Comparison of ENCODE assay signal across 2 cellular contexts in the genomic region with DNA sequence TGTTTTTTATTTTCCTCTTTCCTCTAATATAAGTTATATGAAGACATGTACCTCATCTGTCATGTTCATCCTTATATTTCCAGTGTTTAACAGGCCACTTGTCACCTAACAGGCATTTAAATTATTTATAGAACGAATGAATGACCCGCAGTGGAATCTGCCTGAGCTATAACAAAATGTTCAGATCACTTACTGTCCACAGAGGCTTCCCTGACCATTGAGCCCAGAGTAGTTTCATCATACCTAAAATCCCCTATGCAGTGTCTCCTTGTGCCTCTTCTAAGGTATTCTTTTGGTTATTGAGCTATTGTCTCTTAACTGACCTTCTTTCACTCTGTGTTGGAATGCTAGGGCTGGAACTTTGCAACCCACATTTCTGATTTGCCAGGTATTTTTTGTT.
TF ChIP-seq lines count a peak whose summit lies in the region.

No MANE protein-coding gene starts in this region.

TF ChIP-seq in GM23338, 12 proteins besides CTCF, POLR2A, EP300 and RAD21:
- no peak for TF ChIP-seq REST (IDR thresholded peaks at IDR 0.05; ENCODE audit: unreplicated experiment)
- TF ChIP-seq, protein P1, sequence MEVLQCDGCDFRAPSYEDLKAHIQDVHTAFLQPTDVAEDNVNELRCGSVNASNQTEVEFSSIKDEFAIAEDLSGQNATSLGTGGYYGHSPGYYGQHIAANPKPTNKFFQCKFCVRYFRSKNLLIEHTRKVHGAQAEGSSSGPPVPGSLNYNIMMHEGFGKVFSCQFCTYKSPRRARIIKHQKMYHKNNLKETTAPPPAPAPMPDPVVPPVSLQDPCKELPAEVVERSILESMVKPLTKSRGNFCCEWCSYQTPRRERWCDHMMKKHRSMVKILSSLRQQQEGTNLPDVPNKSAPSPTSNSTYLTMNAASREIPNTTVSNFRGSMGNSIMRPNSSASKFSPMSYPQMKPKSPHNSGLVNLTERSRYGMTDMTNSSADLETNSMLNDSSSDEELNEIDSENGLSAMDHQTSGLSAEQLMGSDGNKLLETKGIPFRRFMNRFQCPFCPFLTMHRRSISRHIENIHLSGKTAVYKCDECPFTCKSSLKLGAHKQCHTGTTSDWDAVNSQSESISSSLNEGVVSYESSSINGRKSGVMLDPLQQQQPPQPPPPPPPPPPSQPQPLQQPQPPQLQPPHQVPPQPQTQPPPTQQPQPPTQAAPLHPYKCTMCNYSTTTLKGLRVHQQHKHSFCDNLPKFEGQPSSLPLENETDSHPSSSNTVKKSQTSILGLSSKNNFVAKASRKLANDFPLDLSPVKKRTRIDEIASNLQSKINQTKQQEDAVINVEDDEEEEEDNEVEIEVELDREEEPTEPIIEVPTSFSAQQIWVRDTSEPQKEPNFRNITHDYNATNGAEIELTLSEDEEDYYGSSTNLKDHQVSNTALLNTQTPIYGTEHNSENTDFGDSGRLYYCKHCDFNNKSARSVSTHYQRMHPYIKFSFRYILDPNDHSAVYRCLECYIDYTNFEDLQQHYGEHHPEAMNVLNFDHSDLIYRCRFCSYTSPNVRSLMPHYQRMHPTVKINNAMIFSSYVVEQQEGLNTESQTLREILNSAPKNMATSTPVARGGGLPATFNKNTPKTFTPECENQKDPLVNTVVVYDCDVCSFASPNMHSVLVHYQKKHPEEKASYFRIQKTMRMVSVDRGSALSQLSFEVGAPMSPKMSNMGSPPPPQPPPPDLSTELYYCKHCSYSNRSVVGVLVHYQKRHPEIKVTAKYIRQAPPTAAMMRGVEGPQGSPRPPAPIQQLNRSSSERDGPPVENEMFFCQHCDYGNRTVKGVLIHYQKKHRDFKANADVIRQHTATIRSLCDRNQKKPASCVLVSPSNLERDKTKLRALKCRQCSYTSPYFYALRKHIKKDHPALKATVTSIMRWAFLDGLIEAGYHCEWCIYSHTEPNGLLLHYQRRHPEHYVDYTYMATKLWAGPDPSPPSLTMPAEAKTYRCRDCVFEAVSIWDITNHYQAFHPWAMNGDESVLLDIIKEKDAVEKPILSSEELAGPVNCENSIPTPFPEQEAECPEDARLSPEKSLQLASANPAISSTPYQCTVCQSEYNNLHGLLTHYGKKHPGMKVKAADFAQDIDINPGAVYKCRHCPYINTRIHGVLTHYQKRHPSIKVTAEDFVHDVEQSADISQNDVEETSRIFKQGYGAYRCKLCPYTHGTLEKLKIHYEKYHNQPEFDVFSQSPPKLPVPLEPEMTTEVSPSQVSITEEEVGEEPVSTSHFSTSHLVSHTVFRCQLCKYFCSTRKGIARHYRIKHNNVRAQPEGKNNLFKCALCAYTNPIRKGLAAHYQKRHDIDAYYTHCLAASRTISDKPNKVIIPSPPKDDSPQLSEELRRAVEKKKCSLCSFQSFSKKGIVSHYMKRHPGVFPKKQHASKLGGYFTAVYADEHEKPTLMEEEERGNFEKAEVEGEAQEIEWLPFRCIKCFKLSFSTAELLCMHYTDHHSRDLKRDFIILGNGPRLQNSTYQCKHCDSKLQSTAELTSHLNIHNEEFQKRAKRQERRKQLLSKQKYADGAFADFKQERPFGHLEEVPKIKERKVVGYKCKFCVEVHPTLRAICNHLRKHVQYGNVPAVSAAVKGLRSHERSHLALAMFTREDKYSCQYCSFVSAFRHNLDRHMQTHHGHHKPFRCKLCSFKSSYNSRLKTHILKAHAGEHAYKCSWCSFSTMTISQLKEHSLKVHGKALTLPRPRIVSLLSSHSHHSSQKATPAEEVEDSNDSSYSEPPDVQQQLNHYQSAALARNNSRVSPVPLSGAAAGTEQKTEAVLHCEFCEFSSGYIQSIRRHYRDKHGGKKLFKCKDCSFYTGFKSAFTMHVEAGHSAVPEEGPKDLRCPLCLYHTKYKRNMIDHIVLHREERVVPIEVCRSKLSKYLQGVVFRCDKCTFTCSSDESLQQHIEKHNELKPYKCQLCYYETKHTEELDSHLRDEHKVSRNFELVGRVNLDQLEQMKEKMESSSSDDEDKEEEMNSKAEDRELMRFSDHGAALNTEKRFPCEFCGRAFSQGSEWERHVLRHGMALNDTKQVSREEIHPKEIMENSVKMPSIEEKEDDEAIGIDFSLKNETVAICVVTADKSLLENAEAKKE (CRISPR knock-in tag; IDR thresholded peaks at IDR 0.05): no peak
- no peak for TF ChIP-seq JUNB (IDR thresholded peaks at IDR 0.05; ENCODE audit: unreplicated experiment)
- TF ChIP-seq NANOG (IDR thresholded peaks at IDR 0.05; ENCODE audit: borderline replicate concordance): no peak
- no peak for TF ChIP-seq EZH2phosphoT487 (IDR thresholded peaks at IDR 0.05; ENCODE audit: unreplicated experiment)
- no peak for TF ChIP-seq STAT1 (IDR thresholded peaks at IDR 0.05; ENCODE audit: unreplicated experiment)
- TF ChIP-seq EZH2 (IDR thresholded peaks at IDR 0.05; ENCODE audit: low read depth, unreplicated experiment): no peak
- TF ChIP-seq ZNF331 (CRISPR knock-in tag; IDR thresholded peaks at IDR 0.05; ENCODE audit: low read depth): no peak
- TF ChIP-seq CREB1 (CRISPR knock-in tag; IDR thresholded peaks at IDR 0.05; ENCODE audit: low read depth): no peak

TF ChIP-seq in K562, 482 proteins besides CTCF, POLR2A, EP300 and RAD21 (continued from another document):
- TF ChIP-seq, protein P2, sequence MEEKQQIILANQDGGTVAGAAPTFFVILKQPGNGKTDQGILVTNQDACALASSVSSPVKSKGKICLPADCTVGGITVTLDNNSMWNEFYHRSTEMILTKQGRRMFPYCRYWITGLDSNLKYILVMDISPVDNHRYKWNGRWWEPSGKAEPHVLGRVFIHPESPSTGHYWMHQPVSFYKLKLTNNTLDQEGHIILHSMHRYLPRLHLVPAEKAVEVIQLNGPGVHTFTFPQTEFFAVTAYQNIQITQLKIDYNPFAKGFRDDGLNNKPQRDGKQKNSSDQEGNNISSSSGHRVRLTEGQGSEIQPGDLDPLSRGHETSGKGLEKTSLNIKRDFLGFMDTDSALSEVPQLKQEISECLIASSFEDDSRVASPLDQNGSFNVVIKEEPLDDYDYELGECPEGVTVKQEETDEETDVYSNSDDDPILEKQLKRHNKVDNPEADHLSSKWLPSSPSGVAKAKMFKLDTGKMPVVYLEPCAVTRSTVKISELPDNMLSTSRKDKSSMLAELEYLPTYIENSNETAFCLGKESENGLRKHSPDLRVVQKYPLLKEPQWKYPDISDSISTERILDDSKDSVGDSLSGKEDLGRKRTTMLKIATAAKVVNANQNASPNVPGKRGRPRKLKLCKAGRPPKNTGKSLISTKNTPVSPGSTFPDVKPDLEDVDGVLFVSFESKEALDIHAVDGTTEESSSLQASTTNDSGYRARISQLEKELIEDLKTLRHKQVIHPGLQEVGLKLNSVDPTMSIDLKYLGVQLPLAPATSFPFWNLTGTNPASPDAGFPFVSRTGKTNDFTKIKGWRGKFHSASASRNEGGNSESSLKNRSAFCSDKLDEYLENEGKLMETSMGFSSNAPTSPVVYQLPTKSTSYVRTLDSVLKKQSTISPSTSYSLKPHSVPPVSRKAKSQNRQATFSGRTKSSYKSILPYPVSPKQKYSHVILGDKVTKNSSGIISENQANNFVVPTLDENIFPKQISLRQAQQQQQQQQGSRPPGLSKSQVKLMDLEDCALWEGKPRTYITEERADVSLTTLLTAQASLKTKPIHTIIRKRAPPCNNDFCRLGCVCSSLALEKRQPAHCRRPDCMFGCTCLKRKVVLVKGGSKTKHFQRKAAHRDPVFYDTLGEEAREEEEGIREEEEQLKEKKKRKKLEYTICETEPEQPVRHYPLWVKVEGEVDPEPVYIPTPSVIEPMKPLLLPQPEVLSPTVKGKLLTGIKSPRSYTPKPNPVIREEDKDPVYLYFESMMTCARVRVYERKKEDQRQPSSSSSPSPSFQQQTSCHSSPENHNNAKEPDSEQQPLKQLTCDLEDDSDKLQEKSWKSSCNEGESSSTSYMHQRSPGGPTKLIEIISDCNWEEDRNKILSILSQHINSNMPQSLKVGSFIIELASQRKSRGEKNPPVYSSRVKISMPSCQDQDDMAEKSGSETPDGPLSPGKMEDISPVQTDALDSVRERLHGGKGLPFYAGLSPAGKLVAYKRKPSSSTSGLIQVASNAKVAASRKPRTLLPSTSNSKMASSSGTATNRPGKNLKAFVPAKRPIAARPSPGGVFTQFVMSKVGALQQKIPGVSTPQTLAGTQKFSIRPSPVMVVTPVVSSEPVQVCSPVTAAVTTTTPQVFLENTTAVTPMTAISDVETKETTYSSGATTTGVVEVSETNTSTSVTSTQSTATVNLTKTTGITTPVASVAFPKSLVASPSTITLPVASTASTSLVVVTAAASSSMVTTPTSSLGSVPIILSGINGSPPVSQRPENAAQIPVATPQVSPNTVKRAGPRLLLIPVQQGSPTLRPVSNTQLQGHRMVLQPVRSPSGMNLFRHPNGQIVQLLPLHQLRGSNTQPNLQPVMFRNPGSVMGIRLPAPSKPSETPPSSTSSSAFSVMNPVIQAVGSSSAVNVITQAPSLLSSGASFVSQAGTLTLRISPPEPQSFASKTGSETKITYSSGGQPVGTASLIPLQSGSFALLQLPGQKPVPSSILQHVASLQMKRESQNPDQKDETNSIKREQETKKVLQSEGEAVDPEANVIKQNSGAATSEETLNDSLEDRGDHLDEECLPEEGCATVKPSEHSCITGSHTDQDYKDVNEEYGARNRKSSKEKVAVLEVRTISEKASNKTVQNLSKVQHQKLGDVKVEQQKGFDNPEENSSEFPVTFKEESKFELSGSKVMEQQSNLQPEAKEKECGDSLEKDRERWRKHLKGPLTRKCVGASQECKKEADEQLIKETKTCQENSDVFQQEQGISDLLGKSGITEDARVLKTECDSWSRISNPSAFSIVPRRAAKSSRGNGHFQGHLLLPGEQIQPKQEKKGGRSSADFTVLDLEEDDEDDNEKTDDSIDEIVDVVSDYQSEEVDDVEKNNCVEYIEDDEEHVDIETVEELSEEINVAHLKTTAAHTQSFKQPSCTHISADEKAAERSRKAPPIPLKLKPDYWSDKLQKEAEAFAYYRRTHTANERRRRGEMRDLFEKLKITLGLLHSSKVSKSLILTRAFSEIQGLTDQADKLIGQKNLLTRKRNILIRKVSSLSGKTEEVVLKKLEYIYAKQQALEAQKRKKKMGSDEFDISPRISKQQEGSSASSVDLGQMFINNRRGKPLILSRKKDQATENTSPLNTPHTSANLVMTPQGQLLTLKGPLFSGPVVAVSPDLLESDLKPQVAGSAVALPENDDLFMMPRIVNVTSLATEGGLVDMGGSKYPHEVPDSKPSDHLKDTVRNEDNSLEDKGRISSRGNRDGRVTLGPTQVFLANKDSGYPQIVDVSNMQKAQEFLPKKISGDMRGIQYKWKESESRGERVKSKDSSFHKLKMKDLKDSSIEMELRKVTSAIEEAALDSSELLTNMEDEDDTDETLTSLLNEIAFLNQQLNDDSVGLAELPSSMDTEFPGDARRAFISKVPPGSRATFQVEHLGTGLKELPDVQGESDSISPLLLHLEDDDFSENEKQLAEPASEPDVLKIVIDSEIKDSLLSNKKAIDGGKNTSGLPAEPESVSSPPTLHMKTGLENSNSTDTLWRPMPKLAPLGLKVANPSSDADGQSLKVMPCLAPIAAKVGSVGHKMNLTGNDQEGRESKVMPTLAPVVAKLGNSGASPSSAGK (IDR thresholded peaks at IDR 0.05): no peak
- no peak for TF ChIP-seq PRPF4 (IDR thresholded peaks at IDR 0.05; ENCODE audit: insufficient read depth, low read depth, low read length, poor library complexity, severe bottlenecking)
- no peak for TF ChIP-seq ZNF217 (CRISPR knock-in tag; IDR thresholded peaks at IDR 0.05)
- TF ChIP-seq MAZ (CRISPR knock-in tag; conservative IDR thresholded peaks at IDR 0.05 in 1 of 2, IDR thresholded peaks at IDR 0.05 in 1 of 2): no peak
- TF ChIP-seq MYBL2 (IDR thresholded peaks at IDR 0.05; ENCODE audit: low read depth): no peak
- TF ChIP-seq MYBL2 (CRISPR knock-in tag; IDR thresholded peaks at IDR 0.05; ENCODE audit: borderline replicate concordance): no peak
- TF ChIP-seq KDM4B (IDR thresholded peaks at IDR 0.05; ENCODE audit: borderline replicate concordance in 2 of 2, low read depth in 1 of 2): no peak
- no peak for TF ChIP-seq ZNF589 (CRISPR knock-in tag; IDR thresholded peaks at IDR 0.05; ENCODE audit: low read depth)
- TF ChIP-seq ZNF445 (CRISPR knock-in tag; IDR thresholded peaks at IDR 0.05; ENCODE audit: low read depth): no peak
